Comparison of ENCODE assay signal across 9 cellular contexts in the genomic region with DNA sequence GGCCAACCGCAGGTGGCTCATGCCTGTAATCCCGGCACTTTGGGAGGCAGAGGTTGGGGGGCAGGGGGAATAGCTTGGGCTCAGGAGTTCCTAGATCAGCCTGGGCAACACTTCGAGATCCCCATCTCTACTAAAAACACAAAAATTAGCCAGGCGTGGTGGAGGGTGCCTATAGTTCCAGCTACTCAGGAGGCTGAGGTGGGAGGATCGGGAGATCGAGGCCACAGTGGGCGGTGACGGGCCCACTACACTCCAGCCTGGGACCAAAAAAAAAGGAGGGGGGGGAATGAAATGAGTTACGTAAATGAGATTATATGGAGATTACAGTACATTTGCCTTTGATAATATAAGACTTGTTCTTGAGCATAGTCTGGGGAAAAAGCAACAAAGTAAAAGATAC. TPM values are rescaled to one million over a fixed set of nuclear protein-coding genes. Genes with fewer than 3 reads are reported as not detected.
DNase-seq lines count a peak whose midpoint lies in the region; ATAC-seq and TF ChIP-seq lines count a peak whose summit lies in the region.
"Had no signal": no experiment of that assay in that cellular context is flagged by ENCODE, and none has a peak within 500 bp of the region (broad histone marks: within the 10 kb centered on the region; RNA-seq: fewer than 3 reads in every experiment).

No MANE protein-coding gene starts in this region.

- H3K9ac ChIP-seq in parathyroid adenoma = no peak overlapping the region

- peaks cover 10% of the 10 kb centered on the region for H3K27me3 Mint-ChIP-seq in endothelial cell (ENCODE audit: unreplicated experiment)

- no peaks in the 10 kb centered on the region for H3K9me3 Mint-ChIP-seq in endothelial cell (ENCODE audit: unreplicated experiment)

- H3K4me3 ChIP-seq in GM08714 (ENCODE audit: low read length) (peak overlapping the region; percentile 71), OCI-LY7 (ENCODE audit: low read depth, low read length, poor library complexity, severe bottlenecking) (peak overlapping the region; percentile 86), parathyroid adenoma (ENCODE audit: low read depth, low read length) (peak overlapping the region; percentile 97)

- H3K4me3 Mint-ChIP-seq in endothelial cell (ENCODE audit: unreplicated experiment) = peak overlapping the region; percentile 90

- H2AFZ ChIP-seq in OCI-LY7 (ENCODE audit: low read length) (no peak overlapping the region), parathyroid adenoma (no peak overlapping the region)

- no peak for ATAC-seq in HG03280 (IDR thresholded peaks at IDR 0.05; ENCODE audit: unreplicated experiment)
- ATAC-seq in GM18868 (IDR thresholded peaks at IDR 0.05; ENCODE audit: unreplicated experiment) = no peak
- no peak for ATAC-seq in GM21717 (IDR thresholded peaks at IDR 0.05; ENCODE audit: unreplicated experiment)

- intact Hi-C loops in OCI-LY7 (cut with micrococcal nuclease; ENCODE audit: unreplicated experiment) = loop anchor here (5.0 kb wide), 1 partner anchor 258 kb away; a partner anchor contains a TSS

- peaks cover 23% of the 10 kb centered on the region for H3K4me1 Mint-ChIP-seq in endothelial cell (ENCODE audit: unreplicated experiment)

- H3K36me3 ChIP-seq in OCI-LY7 (ENCODE audit: insufficient read depth, low read length) = peaks cover 34% of the 10 kb centered on the region
- no peaks in the 10 kb centered on the region for H3K36me3 ChIP-seq in parathyroid adenoma (ENCODE audit: control insufficient read depth, insufficient read depth, low read length)

- H3K4me1 ChIP-seq in OCI-LY7 (ENCODE audit: insufficient read depth, low read length, poor library complexity, severe bottlenecking) (peaks cover 45% of the 10 kb centered on the region), parathyroid adenoma (no peaks in the 10 kb centered on the region)

- POLR2A ChIA-PET in OCI-LY7 (lab: Charles Lee) = interaction anchor here (0.6 to 3.1 kb wide), 4 partner anchors 9 to 1724 kb away, joined by 3 to 11 read pairs (median 9); no protein-coding TSS in a partner anchor

- TF ChIP-seq CTCF in OCI-LY7 (conservative IDR thresholded peaks at IDR 0.05; ENCODE audit: low read length) = no peak
- TF ChIP-seq CTCF in endothelial cell (IDR thresholded peaks at IDR 0.05; ENCODE audit: unreplicated experiment) = no peak
- TF ChIP-seq CTCF in parathyroid adenoma (IDR thresholded peaks at IDR 0.05) = no peak

- peak overlapping the region; percentile 95 for H3K4me2 ChIP-seq in OCI-LY7 (ENCODE audit: low read length)
- H3K4me2 ChIP-seq in parathyroid adenoma (ENCODE audit: low read length) = peak overlapping the region; percentile 84

- no peak overlapping the region for H3K27ac ChIP-seq in OCI-LY7 (ENCODE audit: low read depth, low read length, poor library complexity, severe bottlenecking)
- no peak overlapping the region for H3K27ac ChIP-seq in parathyroid adenoma

- H4K20me1 ChIP-seq in OCI-LY7 (ENCODE audit: insufficient read depth, low read length) = 0 out of 2 replicates have a peak, but pooled peaks cover 5% of the 10 kb centered on the region

- DNase-seq in OCI-LY7 (ENCODE audit: low spot score) (no peak), endothelial cell (ENCODE audit: low spot score) (no peak), NCI-H187 (lab: John Stamatoyannopoulos, UW) (no peak)
- DNase-seq: KG1 had no signal

- no peaks in the 10 kb centered on the region for H3K36me3 Mint-ChIP-seq in endothelial cell (ENCODE audit: low read depth, unreplicated experiment)

- peaks cover 70% of the 10 kb centered on the region for H3K79me2 ChIP-seq in OCI-LY7 (ENCODE audit: insufficient read depth, low read depth, low read length)
- peaks cover 11% of the 10 kb centered on the region for H3K79me2 ChIP-seq in parathyroid adenoma

- H3K9me2 ChIP-seq in OCI-LY7 (ENCODE audit: insufficient read depth, low read length) = no peaks in the 10 kb centered on the region

- H3K27ac Mint-ChIP-seq in endothelial cell (ENCODE audit: unreplicated experiment) = peak overlapping the region; percentile 38

- CTCF ChIA-PET in OCI-LY7 (lab: Charles Lee; ENCODE audit: unreplicated experiment) = no interaction called here

- no peaks in the 10 kb centered on the region for H3K27me3 ChIP-seq in parathyroid adenoma (ENCODE audit: control insufficient read depth, insufficient read depth, low read length)

- H3K9me3 ChIP-seq in OCI-LY7 (ENCODE audit: low read length) (no peaks in the 10 kb centered on the region), parathyroid adenoma (ENCODE audit: control insufficient read depth, low read length) (no peaks in the 10 kb centered on the region)

- BruUV-seq in OCI-LY7 (replicated peaks; lab: Mats Ljungman, UMichigan) = no TSS peak

RNA-seq across cellular contexts. Expression of a gene that starts 1.1 kb away (rescaled TPM):
- total RNA-seq in OCI-LY7 (2014; rRNA removed; shearing (Covaris generic)) = 21.6 and 25.1 TPM in 2 replicates
- total RNA-seq in OCI-LY7 (2022) (52.9 and 53.9 TPM in 2 replicates), endothelial cell (ENCODE audit: unreplicated experiment) (36.8 TPM)

RNA-seq across cellular contexts. Expression of a gene that starts 20.6 kb away (rescaled TPM):
- total RNA-seq in OCI-LY7 (2014; rRNA removed; shearing (Covaris generic)) = 0.19 TPM in 1 of 2 replicates, not detected in the other
- total RNA-seq in OCI-LY7 (2022) (0.55 TPM in 1 of 2 replicates, not detected in the other), endothelial cell (ENCODE audit: unreplicated experiment) (1.6 TPM)

RNA-seq across cellular contexts. Expression of a gene that starts 54.0 kb away (rescaled TPM):
- total RNA-seq in OCI-LY7 (2014; rRNA removed; shearing (Covaris generic)) = 0.69 and 0.80 TPM in 2 replicates
- total RNA-seq in OCI-LY7 (2022) = 2.9 and 4.7 TPM in 2 replicates
- 81.5 TPM for total RNA-seq in endothelial cell (ENCODE audit: unreplicated experiment)

Comparison
In these comparisons a context has a peak if more than half of its experiments do, and no peak if none do; other contexts are left out.
1. RNA of a gene that starts 54.0 kb away (total RNA-seq): 81.5 TPM in endothelial cell (single experiment); 0.69 to 4.7 TPM in OCI-LY7; every median in the first group is over 10 times any median in the second.
2. Peak in every context shown above with its lines, with median percentiles within 50 percentile points of each other: H3K4me3 ChIP-seq.